1 cellular context compared by ENCODE assay signal in the genomic region with DNA sequence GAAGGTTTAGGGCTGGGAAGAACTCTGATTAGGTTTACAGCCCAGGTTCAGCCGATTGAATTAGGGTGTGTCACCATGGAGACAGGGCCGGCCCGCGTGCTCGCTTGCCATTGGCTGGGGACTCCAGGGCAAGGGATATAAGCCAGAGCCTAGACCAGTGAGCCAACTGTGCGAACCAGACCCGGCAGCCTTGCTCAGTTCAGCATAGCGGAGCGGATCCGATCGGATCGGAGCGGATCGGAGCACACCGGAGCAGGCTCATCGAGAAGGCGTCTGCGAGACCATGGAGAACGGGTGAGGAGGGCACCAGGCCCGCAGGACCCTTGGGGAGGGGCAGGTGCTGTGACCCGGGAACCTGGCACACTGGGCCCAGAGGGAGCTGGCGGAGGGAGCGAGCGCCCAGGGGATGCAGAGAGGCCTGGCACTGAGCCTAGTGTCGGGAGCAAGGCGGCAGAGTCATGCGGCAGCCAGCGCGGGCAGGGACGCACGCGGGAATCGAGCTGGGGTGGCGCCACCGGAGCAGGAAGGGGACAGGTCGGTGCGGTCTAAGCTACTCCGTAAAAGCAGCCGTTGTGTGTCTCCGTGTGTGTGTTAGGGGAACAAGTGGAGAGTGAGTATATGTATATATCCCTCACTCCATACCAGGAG.
TF ChIP-seq lines count a peak whose summit lies in the region.

A gene (plus strand): TSS at position 165 of the 648 bp plus-strand sequence. CDS start 119 bp downstream, at position 284.

TF ChIP-seq in HEK293, 187 proteins besides CTCF, POLR2A, EP300 and RAD21 (continued from another document and continues in another):
- TF ChIP-seq WT1 (tag by site-specific recombination; IDR thresholded peaks at IDR 0.05): no peak
- TF ChIP-seq ZBTB8A (tag by site-specific recombination; IDR thresholded peaks at IDR 0.05): peak; percentile 93
- no peak for TF ChIP-seq ZNF785 (tag by site-specific recombination; IDR thresholded peaks at IDR 0.05)
- 0 out of 2 replicates have a peak, but pooled peaks have one; percentile 16 for TF ChIP-seq TRIM28 (IDR thresholded peaks at IDR 0.05; ENCODE audit: borderline replicate concordance, low read length)
- TF ChIP-seq, protein P1, sequence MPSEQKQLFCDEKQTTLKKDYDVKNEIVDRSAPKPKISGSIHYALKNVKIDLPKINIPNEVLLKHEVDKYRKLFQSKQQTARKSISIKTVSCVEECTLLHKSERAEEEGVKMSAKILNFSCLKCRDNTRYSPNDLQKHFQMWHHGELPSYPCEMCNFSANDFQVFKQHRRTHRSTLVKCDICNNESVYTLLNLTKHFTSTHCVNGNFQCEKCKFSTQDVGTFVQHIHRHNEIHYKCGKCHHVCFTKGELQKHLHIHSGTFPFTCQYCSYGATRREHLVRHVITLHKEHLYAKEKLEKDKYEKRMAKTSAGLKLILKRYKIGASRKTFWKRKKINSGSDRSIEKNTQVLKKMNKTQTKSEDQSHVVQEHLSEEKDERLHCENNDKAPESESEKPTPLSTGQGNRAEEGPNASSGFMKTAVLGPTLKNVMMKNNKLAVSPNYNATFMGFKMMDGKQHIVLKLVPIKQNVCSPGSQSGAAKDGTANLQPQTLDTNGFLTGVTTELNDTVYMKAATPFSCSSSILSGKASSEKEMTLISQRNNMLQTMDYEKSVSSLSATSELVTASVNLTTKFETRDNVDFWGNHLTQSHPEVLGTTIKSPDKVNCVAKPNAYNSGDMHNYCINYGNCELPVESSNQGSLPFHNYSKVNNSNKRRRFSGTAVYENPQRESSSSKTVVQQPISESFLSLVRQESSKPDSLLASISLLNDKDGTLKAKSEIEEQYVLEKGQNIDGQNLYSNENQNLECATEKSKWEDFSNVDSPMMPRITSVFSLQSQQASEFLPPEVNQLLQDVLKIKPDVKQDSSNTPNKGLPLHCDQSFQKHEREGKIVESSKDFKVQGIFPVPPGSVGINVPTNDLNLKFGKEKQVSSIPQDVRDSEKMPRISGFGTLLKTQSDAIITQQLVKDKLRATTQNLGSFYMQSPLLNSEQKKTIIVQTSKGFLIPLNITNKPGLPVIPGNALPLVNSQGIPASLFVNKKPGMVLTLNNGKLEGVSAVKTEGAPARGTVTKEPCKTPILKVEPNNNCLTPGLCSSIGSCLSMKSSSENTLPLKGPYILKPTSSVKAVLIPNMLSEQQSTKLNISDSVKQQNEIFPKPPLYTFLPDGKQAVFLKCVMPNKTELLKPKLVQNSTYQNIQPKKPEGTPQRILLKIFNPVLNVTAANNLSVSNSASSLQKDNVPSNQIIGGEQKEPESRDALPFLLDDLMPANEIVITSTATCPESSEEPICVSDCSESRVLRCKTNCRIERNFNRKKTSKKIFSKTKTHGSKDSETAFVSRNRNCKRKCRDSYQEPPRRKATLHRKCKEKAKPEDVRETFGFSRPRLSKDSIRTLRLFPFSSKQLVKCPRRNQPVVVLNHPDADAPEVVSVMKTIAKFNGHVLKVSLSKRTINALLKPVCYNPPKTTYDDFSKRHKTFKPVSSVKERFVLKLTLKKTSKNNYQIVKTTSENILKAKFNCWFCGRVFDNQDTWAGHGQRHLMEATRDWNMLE (tag by site-specific recombination; conservative IDR thresholded peaks at IDR 0.05; ENCODE audit: low read depth): no peak
- TF ChIP-seq, protein P2, sequence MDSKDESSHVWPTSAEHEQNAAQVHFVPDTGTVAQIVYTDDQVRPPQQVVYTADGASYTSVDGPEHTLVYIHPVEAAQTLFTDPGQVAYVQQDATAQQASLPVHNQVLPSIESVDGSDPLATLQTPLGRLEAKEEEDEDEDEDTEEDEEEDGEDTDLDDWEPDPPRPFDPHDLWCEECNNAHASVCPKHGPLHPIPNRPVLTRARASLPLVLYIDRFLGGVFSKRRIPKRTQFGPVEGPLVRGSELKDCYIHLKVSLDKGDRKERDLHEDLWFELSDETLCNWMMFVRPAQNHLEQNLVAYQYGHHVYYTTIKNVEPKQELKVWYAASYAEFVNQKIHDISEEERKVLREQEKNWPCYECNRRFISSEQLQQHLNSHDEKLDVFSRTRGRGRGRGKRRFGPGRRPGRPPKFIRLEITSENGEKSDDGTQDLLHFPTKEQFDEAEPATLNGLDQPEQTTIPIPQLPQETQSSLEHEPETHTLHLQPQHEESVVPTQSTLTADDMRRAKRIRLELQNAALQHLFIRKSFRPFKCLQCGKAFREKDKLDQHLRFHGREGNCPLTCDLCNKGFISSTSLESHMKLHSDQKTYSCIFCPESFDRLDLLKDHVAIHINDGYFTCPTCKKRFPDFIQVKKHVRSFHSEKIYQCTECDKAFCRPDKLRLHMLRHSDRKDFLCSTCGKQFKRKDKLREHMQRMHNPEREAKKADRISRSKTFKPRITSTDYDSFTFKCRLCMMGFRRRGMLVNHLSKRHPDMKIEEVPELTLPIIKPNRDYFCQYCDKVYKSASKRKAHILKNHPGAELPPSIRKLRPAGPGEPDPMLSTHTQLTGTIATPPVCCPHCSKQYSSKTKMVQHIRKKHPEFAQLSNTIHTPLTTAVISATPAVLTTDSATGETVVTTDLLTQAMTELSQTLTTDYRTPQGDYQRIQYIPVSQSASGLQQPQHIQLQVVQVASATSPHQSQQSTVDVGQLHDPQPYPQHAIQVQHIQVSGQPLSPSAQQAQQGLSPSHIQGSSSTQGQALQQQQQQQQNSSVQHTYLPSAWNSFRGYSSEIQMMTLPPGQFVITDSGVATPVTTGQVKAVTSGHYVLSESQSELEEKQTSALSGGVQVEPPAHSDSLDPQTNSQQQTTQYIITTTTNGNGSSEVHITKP (tag by site-specific recombination; IDR thresholded peaks at IDR 0.05): peak; percentile 61
- TF ChIP-seq MZF1 (tag by site-specific recombination; IDR thresholded peaks at IDR 0.05; ENCODE audit: borderline replicate concordance): peak; percentile 77; the same call in 1 of the 2 replicates
- TF ChIP-seq, protein P3, sequence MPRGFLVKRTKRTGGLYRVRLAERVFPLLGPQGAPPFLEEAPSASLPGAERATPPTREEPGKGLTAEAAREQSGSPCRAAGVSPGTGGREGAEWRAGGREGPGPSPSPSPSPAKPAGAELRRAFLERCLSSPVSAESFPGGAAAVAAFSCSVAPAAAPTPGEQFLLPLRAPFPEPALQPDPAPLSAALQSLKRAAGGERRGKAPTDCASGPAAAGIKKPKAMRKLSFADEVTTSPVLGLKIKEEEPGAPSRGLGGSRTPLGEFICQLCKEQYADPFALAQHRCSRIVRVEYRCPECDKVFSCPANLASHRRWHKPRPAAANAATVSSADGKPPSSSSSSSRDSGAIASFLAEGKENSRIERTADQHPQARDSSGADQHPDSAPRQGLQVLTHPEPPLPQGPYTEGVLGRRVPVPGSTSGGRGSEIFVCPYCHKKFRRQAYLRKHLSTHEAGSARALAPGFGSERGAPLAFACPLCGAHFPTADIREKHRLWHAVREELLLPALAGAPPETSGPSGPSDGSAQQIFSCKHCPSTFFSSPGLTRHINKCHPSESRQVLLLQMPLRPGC (tag by site-specific recombination; IDR thresholded peaks at IDR 0.05): 0 out of 2 replicates have a peak, but pooled peaks have one; percentile 59
- no peak for TF ChIP-seq ZNF140 (tag by site-specific recombination; IDR thresholded peaks at IDR 0.05)
- TF ChIP-seq ZNF837 (tag by site-specific recombination; IDR thresholded peaks at IDR 0.05): peak; percentile 83; the same call in 1 of the 2 replicates
- TF ChIP-seq GLIS2 (tag by site-specific recombination; IDR thresholded peaks at IDR 0.05): peak; percentile 46; the same call in 1 of the 2 replicates
- peak; percentile 86 for TF ChIP-seq SP7 (tag by site-specific recombination; IDR thresholded peaks at IDR 0.05)
- TF ChIP-seq, protein P4, sequence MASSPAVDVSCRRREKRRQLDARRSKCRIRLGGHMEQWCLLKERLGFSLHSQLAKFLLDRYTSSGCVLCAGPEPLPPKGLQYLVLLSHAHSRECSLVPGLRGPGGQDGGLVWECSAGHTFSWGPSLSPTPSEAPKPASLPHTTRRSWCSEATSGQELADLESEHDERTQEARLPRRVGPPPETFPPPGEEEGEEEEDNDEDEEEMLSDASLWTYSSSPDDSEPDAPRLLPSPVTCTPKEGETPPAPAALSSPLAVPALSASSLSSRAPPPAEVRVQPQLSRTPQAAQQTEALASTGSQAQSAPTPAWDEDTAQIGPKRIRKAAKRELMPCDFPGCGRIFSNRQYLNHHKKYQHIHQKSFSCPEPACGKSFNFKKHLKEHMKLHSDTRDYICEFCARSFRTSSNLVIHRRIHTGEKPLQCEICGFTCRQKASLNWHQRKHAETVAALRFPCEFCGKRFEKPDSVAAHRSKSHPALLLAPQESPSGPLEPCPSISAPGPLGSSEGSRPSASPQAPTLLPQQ (tag by site-specific recombination; IDR thresholded peaks at IDR 0.05): peak; percentile 95
- TF ChIP-seq ZNF366 (tag by site-specific recombination; conservative IDR thresholded peaks at IDR 0.05): no peak; the same call in 1 of the 2 replicates
- peak; percentile 63; the same call in 1 of the 2 replicates for TF ChIP-seq KLF10 (tag by site-specific recombination; IDR thresholded peaks at IDR 0.05)
- peak; percentile 48; the same call in 1 of the 2 replicates for TF ChIP-seq OVOL3 (tag by site-specific recombination; IDR thresholded peaks at IDR 0.05)
- TF ChIP-seq ZNF629 (tag by site-specific recombination; IDR thresholded peaks at IDR 0.05): peak; percentile 75
- TF ChIP-seq, protein P5, sequence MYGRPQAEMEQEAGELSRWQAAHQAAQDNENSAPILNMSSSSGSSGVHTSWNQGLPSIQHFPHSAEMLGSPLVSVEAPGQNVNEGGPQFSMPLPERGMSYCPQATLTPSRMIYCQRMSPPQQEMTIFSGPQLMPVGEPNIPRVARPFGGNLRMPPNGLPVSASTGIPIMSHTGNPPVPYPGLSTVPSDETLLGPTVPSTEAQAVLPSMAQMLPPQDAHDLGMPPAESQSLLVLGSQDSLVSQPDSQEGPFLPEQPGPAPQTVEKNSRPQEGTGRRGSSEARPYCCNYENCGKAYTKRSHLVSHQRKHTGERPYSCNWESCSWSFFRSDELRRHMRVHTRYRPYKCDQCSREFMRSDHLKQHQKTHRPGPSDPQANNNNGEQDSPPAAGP (tag by site-specific recombination; IDR thresholded peaks at IDR 0.05): peak; percentile 90
- no peak for TF ChIP-seq ZNF202 (tag by site-specific recombination; IDR thresholded peaks at IDR 0.05; ENCODE audit: borderline replicate concordance)
- TF ChIP-seq SP2 (tag by site-specific recombination; IDR thresholded peaks at IDR 0.05): peak; percentile 54
- TF ChIP-seq ZNF792 (tag by site-specific recombination; IDR thresholded peaks at IDR 0.05): peak; percentile 67; the same call in 1 of the 2 replicates
- TF ChIP-seq ZNF48 (tag by site-specific recombination; IDR thresholded peaks at IDR 0.05): no peak
- peak; percentile 49 for TF ChIP-seq SP3 (tag by site-specific recombination; IDR thresholded peaks at IDR 0.05)
- TF ChIP-seq BCL11B (tag by site-specific recombination; IDR thresholded peaks at IDR 0.05; ENCODE audit: low read depth): no peak
- peak; percentile 73 for TF ChIP-seq GLIS1 (tag by site-specific recombination; IDR thresholded peaks at IDR 0.05)
- TF ChIP-seq, protein P6, sequence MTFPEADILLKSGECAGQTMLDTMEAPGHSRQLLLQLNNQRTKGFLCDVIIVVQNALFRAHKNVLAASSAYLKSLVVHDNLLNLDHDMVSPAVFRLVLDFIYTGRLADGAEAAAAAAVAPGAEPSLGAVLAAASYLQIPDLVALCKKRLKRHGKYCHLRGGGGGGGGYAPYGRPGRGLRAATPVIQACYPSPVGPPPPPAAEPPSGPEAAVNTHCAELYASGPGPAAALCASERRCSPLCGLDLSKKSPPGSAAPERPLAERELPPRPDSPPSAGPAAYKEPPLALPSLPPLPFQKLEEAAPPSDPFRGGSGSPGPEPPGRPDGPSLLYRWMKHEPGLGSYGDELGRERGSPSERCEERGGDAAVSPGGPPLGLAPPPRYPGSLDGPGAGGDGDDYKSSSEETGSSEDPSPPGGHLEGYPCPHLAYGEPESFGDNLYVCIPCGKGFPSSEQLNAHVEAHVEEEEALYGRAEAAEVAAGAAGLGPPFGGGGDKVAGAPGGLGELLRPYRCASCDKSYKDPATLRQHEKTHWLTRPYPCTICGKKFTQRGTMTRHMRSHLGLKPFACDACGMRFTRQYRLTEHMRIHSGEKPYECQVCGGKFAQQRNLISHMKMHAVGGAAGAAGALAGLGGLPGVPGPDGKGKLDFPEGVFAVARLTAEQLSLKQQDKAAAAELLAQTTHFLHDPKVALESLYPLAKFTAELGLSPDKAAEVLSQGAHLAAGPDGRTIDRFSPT (tag by site-specific recombination; IDR thresholded peaks at IDR 0.05): no peak
- TF ChIP-seq, protein P7, sequence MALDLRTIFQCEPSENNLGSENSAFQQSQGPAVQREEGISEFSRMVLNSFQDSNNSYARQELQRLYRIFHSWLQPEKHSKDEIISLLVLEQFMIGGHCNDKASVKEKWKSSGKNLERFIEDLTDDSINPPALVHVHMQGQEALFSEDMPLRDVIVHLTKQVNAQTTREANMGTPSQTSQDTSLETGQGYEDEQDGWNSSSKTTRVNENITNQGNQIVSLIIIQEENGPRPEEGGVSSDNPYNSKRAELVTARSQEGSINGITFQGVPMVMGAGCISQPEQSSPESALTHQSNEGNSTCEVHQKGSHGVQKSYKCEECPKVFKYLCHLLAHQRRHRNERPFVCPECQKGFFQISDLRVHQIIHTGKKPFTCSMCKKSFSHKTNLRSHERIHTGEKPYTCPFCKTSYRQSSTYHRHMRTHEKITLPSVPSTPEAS (tag by site-specific recombination; IDR thresholded peaks at IDR 0.05): peak; percentile 64
- TF ChIP-seq ZXDB (tag by site-specific recombination; IDR thresholded peaks at IDR 0.05): peak; percentile 92
- TF ChIP-seq ZNF239 (tag by site-specific recombination; IDR thresholded peaks at IDR 0.05): peak; percentile 55
- peak; percentile 6; the same call in 1 of the 2 replicates for TF ChIP-seq ZNF623 (tag by site-specific recombination; IDR thresholded peaks at IDR 0.05)
- peak; percentile 89 for TF ChIP-seq ZNF324 (tag by site-specific recombination; IDR thresholded peaks at IDR 0.05)
- TF ChIP-seq ZNF37A (tag by site-specific recombination; IDR thresholded peaks at IDR 0.05): no peak
- peak; percentile 51; the same call in 1 of the 2 replicates for TF ChIP-seq ZNF146 (tag by site-specific recombination; IDR thresholded peaks at IDR 0.05)
- TF ChIP-seq, protein P8, sequence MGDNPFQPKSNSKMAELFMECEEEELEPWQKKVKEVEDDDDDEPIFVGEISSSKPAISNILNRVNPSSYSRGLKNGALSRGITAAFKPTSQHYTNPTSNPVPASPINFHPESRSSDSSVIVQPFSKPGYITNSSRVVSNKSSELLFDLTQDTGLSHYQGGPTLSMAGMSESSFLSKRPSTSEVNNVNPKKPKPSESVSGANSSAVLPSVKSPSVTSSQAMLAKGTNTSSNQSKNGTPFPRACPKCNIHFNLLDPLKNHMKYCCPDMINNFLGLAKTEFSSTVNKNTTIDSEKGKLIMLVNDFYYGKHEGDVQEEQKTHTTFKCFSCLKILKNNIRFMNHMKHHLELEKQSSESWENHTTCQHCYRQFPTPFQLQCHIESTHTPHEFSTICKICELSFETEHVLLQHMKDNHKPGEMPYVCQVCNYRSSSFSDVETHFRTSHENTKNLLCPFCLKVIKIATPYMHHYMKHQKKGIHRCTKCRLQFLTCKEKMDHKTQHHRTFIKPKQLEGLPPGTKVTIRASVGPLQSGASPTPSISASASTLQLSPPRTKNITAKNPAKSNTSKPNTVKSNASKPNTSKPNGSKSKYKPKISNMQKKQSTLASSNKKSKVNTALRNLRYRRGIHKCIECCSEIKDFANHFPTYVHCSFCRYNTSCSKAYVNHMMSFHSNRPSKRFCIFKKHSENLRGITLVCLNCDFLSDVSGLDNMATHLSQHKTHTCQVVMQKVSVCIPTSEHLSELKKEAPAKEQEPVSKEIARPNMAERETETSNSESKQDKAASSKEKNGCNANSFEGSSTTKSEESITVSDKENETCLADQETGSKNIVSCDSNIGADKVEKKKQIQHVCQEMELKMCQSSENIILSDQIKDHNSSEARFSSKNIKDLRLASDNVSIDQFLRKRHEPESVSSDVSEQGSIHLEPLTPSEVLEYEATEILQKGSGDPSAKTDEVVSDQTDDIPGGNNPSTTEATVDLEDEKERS (tag by site-specific recombination; IDR thresholded peaks at IDR 0.05): no peak
- TF ChIP-seq ZIC2 (tag by site-specific recombination; IDR thresholded peaks at IDR 0.05): peak; percentile 60
